ENCODE assay signal across 9 cellular contexts in the genomic region with DNA sequence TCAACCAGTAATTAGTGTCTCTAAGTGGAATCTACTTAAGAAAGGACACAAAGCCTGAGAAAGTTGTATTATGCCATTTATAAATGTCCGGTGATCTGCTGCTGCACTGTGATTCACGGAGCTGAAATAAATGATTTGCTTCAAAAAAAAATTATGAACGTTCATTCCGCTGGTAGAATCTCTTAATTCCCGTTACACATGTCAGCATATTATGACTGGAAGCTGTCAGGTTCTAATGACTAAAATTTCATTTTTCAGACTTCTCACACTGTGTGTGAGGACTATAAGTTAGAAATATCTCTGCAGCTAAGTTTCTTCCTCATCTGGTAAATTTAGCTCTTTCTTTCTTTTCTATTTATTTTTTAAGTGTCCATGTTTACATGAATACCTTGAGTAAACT.
"Had no signal": no experiment of that assay in that cellular context is flagged by ENCODE, and none has a peak within 500 bp of the region (broad histone marks: within the 10 kb centered on the region; RNA-seq: fewer than 3 reads in every experiment).

No MANE protein-coding gene starts in this region.

- H3K27ac Mint-ChIP-seq: HFFc6, IgD-negative memory B cell had no signal

- H3K4me1 ChIP-seq: HAP-1 had no signal

- DNase-seq: GM23248, GOT3, H7, HFFc6 had no signal

- ATAC-seq: HCT116, HepG2 had no signal

- H3K9me3 ChIP-seq: HAP-1 had no signal

- H3K4me3 ChIP-seq: GM23248, HAP-1 had no signal

- H3K9ac ChIP-seq: GM23248 had no signal

- H3K36me3 Mint-ChIP-seq: IgD-negative memory B cell had no signal

- H3K4me3 Mint-ChIP-seq: HFFc6, IgD-negative memory B cell had no signal

- H3K36me3 ChIP-seq: HAP-1 had no signal

- H3K27ac ChIP-seq: GM23248, HL-60 had no signal

- H3K4me1 Mint-ChIP-seq: IgD-negative memory B cell had no signal

- H2AFZ ChIP-seq: GM23248 had no signal

- H3K27me3 Mint-ChIP-seq: IgD-negative memory B cell had no signal
